8 cellular contexts compared by ENCODE assay signal in genomic region chr1:202539166-202539574, GRCh38.
A peak's percentile ranks its signal among the peaks of the same experiment; 100 is the strongest.
DNase-seq lines count a peak whose midpoint lies in the region; FAIRE-seq and TF ChIP-seq lines count a peak whose summit lies in the region.
"Not testable (repeated sequence)": the region's sequence is repeated elsewhere in the genome, so short reads cannot be mapped to it uniquely, and the experiment has no call there.

No MANE protein-coding gene starts in this region.

- H3K27ac Mint-ChIP-seq in nephron = peak overlapping the region; percentile 95 to 98 (median 97)

- H4K20me1 ChIP-seq in fibroblast of lung (ENCODE audit: control insufficient read depth, extremely low read depth, insufficient read depth, low read length) = not testable (repeated sequence)

- H3K4me1 ChIP-seq in A673 (ENCODE audit: insufficient read depth, low read length, poor library complexity, severe bottlenecking) (peaks cover 11% of the 10 kb centered on the region), fibroblast of lung (ENCODE audit: control insufficient read depth, extremely low read depth, insufficient read depth, low read length) (peaks cover 11% of the 10 kb centered on the region), spleen (peaks cover 0 to 18% (median 13%) of the 10 kb centered on the region in 6 donors)

- H3K36me3 Mint-ChIP-seq in nephron (ENCODE audit: low read depth) = not testable (repeated sequence)

- 23 to 46% (median 31%) methylated on average over 5 of the region's 5 CpGs for WGBS in spleen, 5 donors

- not testable (repeated sequence) for H3K9me3 ChIP-seq in A673 (ENCODE audit: low read depth, low read length, poor library complexity, severe bottlenecking); fibroblast of lung (ENCODE audit: control insufficient read depth, insufficient read depth, low read depth, low read length); spleen

- not testable (repeated sequence) for H2AFZ ChIP-seq in fibroblast of lung (ENCODE audit: low read length)

- not testable (repeated sequence) for H3K9me3 Mint-ChIP-seq in nephron

- peak overlapping the region; percentile 79 to 92 (median 85) for H3K4me3 Mint-ChIP-seq in nephron

- TF ChIP-seq POLR2A in H54 (IDR thresholded peaks at IDR 0.05; ENCODE audit: low read depth, low read length) = not testable (repeated sequence)
- TF ChIP-seq POLR2A in spleen (IDR thresholded peaks at IDR 0.05) = peak in 1 of 3 donors; percentile 31

- POLR2A ChIA-PET in A673 (lab: Charles Lee; ENCODE audit: low non-redundant PET) = not testable (repeated sequence)

- not testable (repeated sequence) for H3K27me3 Mint-ChIP-seq in nephron (ENCODE audit: low read depth)

- not testable (repeated sequence) for H3K9ac ChIP-seq in fibroblast of lung (ENCODE audit: insufficient read depth, low read length)

- not testable (repeated sequence) for BruUV-seq in A673 (replicated peaks; lab: Mats Ljungman, UMichigan)

- DNase-seq in A673 (ENCODE audit: low spot score) = peak; percentile 56
- peak; percentile 8 for DNase-seq in H54 (ENCODE audit: insufficient read length, low spot score)
- peak; percentile 79 for DNase-seq in RPMI7951 (ENCODE audit: low read depth)
- DNase-seq in brain microvascular endothelial cell = peak; percentile 54
- peak; percentile 72 to 83 for DNase-seq in fibroblast of lung (ENCODE audit: low read depth in 2 of 2)
- DNase-seq in islet precursor cell = peak; percentile 54
- not testable (repeated sequence) for DNase-seq in spleen

- intact Hi-C loops in A673 (cut with micrococcal nuclease; ENCODE audit: unreplicated experiment); spleen (cut with DNase I; ENCODE audit: low total_unique reads): not testable (repeated sequence)

- H3K79me2 ChIP-seq in fibroblast of lung (ENCODE audit: control insufficient read depth, insufficient read depth, low read length) = not testable (repeated sequence)

- CTCF ChIA-PET in A673 (lab: Charles Lee) = not testable (repeated sequence)

- H3K27ac ChIP-seq in A673 (ENCODE audit: low read depth, low read length, poor library complexity, severe bottlenecking) (peak overlapping the region; percentile 16), fibroblast of lung (ENCODE audit: insufficient read depth, low read length) (peak overlapping the region; percentile 84), spleen (peak overlapping the region in 7 of 8 donors; percentile 59 to 82 (median 77))
- not testable (repeated sequence) for H3K27ac ChIP-seq in brain microvascular endothelial cell

- in situ Hi-C loops in brain microvascular endothelial cell (cut with HindIII; ENCODE audit: low pct_ligation_motif_present, low sequenced_read_pairs) = not testable (repeated sequence)

- peaks cover 42% of the 10 kb centered on the region for H3K4me1 Mint-ChIP-seq in nephron

- not testable (repeated sequence) for H3K27me3 ChIP-seq in A673 (replicated peaks; ENCODE audit: insufficient read depth, low read depth, low read length, poor library complexity); brain microvascular endothelial cell (replicated peaks); fibroblast of lung (ENCODE audit: control insufficient read depth, insufficient read depth, low read length); spleen (replicated peaks in 1 of 7)

- not testable (repeated sequence) for TF ChIP-seq CTCF in A673 (conservative IDR thresholded peaks at IDR 0.05; ENCODE audit: low read depth, low read length); brain microvascular endothelial cell (IDR thresholded peaks at IDR 0.05; ENCODE audit: low read depth, low read length, missing control alignments); fibroblast of lung (conservative IDR thresholded peaks at IDR 0.05 in 1 of 2, IDR thresholded peaks at IDR 0.05 in 1 of 2; ENCODE audit: low read depth in 1 of 2, low read length in 2 of 2); nephron (IDR thresholded peaks at IDR 0.05; ENCODE audit: unreplicated experiment in 3 of 3); spleen (IDR thresholded peaks at IDR 0.05 in 8 of 11, conservative IDR thresholded peaks at IDR 0.05 in 3 of 11)

- not testable (repeated sequence) for H3K36me3 ChIP-seq in A673 (ENCODE audit: insufficient read depth, low read length, poor library complexity, severe bottlenecking); brain microvascular endothelial cell (replicated peaks); fibroblast of lung (ENCODE audit: control insufficient read depth, insufficient read depth, low read length); spleen

- peak; percentile 98 for FAIRE-seq in H54 (lab: Jason Lieb, UNC)

- not testable (repeated sequence) for H3K4me3 ChIP-seq in A673 (ENCODE audit: low read depth, low read length, poor library complexity, severe bottlenecking)
- peak overlapping the region; percentile 37 for H3K4me3 ChIP-seq in brain microvascular endothelial cell (ENCODE audit: low read depth, low read length)
- peak overlapping the region; percentile 54 to 60 (median 58) for H3K4me3 ChIP-seq in fibroblast of lung (replicated peaks in 1 of 4; ENCODE audit: control extremely low read depth in 1 of 4, insufficient read depth in 1 of 4, low read depth in 3 of 4, low read length in 4 of 4)
- H3K4me3 ChIP-seq in spleen = peak overlapping the region; percentile 8 to 58 (median 29)

- H3K4me2 ChIP-seq in fibroblast of lung (ENCODE audit: extremely low read depth, insufficient read depth, low read length) = peak overlapping the region; percentile 94
